ENCODE assay signal across 8 cellular contexts in the genomic region with DNA sequence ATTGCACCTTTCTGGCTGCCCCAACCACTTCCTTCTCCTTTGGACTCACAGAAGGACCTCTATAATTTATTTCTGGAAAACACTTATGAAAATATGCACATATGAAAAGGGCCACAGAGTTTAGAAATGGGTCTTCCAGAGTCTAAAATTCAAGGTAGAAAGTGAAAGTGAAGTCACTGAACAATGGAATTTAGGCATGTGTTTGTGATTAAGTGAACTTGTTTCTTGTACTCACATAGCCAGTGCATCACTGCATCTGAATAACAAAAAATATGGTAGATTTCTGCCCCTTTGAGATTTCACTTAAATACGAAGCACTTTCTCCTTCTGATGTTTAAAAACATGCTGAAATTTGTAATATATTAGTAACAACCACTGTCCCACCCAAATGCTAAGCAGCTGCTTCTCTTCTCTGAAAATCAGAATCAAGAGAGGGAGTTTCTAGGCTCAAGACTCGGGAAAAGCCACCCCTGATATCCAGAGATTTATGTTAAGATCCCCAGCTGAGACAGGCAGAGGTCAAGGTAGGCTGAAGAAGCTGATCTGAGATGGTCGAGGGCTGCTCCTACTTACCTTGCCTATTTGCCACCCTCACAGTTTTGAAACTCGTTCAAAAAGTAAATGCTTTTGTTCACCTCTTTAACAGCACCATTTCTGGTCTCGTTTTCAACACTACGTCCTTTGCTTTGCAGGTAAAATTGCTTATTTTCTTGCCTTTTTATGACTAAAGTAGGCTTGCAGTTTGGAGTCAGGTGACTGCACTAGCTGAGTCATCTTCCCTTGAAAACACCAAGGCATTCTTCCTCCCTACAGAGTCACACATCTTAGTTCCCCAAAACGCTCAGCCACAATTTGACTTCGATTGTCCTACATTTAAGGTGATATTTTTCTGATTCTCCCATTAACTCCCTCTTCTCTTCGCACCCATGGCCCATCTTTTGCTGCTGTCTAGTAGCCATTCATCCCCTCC. TPM values are rescaled to one million over a fixed set of nuclear protein-coding genes. Genes with fewer than 3 reads are reported as not detected.
DNase-seq lines count a peak whose midpoint lies in the region; ATAC-seq lines count a peak whose summit lies in the region.

A gene (minus strand): TSS at position 694 of the 970 bp plus-strand sequence. CDS start 17,338 bp downstream, outside the sequence.

- H3K14ac ChIP-seq in mesenchymal stem cell (ENCODE audit: low read length in 2 of 2) = no peak within 1 kb of the TSS

- H2AFZ ChIP-seq in mesenchymal stem cell (ENCODE audit: low read depth, low read length) = no peak within 1 kb of the TSS

- no peak within 1 kb of the TSS for H2BK5ac ChIP-seq in mesenchymal stem cell (ENCODE audit: low read depth, low read length, poor library complexity, severe bottlenecking)

- no peak within 1 kb of the TSS for H2BK120ac ChIP-seq in mesenchymal stem cell (ENCODE audit: low read depth, low read length)

- H3K27me3 ChIP-seq in mesenchymal stem cell (ENCODE audit: control insufficient read depth in 1 of 2, insufficient read depth in 1 of 2, low read length in 2 of 2) = no peaks in the 10 kb centered on the region

- peak within 1 kb of the TSS; percentile 83 for H3K9ac ChIP-seq in mesenchymal stem cell (ENCODE audit: low read length)

- peak; percentile 54 for ATAC-seq in HG03095 (IDR thresholded peaks at IDR 0.05; ENCODE audit: unreplicated experiment)
- no peak for ATAC-seq in GM19328 (IDR thresholded peaks at IDR 0.05; ENCODE audit: unreplicated experiment)
- ATAC-seq in HG02588 (IDR thresholded peaks at IDR 0.05; ENCODE audit: unreplicated experiment) = no peak

- H3K4me2 ChIP-seq in mesenchymal stem cell (ENCODE audit: low read length, poor library complexity, severe bottlenecking) = no peak within 1 kb of the TSS

- no peak within 1 kb of the TSS for H3K18ac ChIP-seq in mesenchymal stem cell (ENCODE audit: low read depth in 1 of 2, low read length in 2 of 2)

- no peaks in the 10 kb centered on the region for H3K79me1 ChIP-seq in mesenchymal stem cell (replicated peaks; ENCODE audit: low read length, poor library complexity, severe bottlenecking)

- H4K91ac ChIP-seq in mesenchymal stem cell (ENCODE audit: low read length) = no peak within 1 kb of the TSS

- H3K27ac ChIP-seq in mesenchymal stem cell (ENCODE audit: low read length, poor library complexity, severe bottlenecking) = no peak within 1 kb of the TSS

- no peak within 1 kb of the TSS for H2BK15ac ChIP-seq in mesenchymal stem cell (ENCODE audit: low read depth, poor library complexity, severe bottlenecking)

- H4K8ac ChIP-seq in mesenchymal stem cell (ENCODE audit: low read length) = no peak within 1 kb of the TSS

- H2AK5ac ChIP-seq in mesenchymal stem cell (ENCODE audit: low read length, severe bottlenecking) = no peak within 1 kb of the TSS

- H2BK12ac ChIP-seq in mesenchymal stem cell (ENCODE audit: low read length in 2 of 2) = no peak within 1 kb of the TSS

- H3K4ac ChIP-seq in mesenchymal stem cell (ENCODE audit: low read depth in 1 of 2, low read length in 2 of 2) = no peak within 1 kb of the TSS

- H3K4me3 ChIP-seq in GM08714 (ENCODE audit: low read length) (peak within 1 kb of the TSS; percentile 29; the same call in 1 of the 2 replicates), mesenchymal stem cell (ENCODE audit: insufficient read depth in 1 of 2, low read depth in 1 of 2, low read length in 2 of 2) (peak within 1 kb of the TSS in 1 of 2 experiments; percentile 67)

- H3K36me3 ChIP-seq in mesenchymal stem cell (ENCODE audit: control insufficient read depth in 1 of 2, insufficient read depth in 2 of 2, low read depth in 1 of 2, low read length in 2 of 2) = no peaks in the 10 kb centered on the region

- H3K23ac ChIP-seq in mesenchymal stem cell (ENCODE audit: low read length in 2 of 2) = no peak within 1 kb of the TSS

- H3K4me1 ChIP-seq in mesenchymal stem cell (ENCODE audit: control insufficient read depth, insufficient read depth, low read depth, low read length) = no peaks in the 10 kb centered on the region

- no peaks in the 10 kb centered on the region for H3K9me3 ChIP-seq in mesenchymal stem cell (ENCODE audit: control insufficient read depth, low read length)

- WGBS in mesenchymal stem cell = 40% methylated on average over 7 of the region's 9 CpGs

- DNase-seq in SKM-1 (lab: John Stamatoyannopoulos, UW; ENCODE audit: unreplicated experiment) (peak; percentile 78), mesenchymal stem cell (no peak), HuH-7 (ENCODE audit: low spot score) (no peak), NCI-H2081 (lab: John Stamatoyannopoulos, UW) (no peak)

RNA-seq across cellular contexts. Expression of the gene that starts here (rescaled TPM):
- not detected for polyA plus RNA-seq in mesenchymal stem cell (2013, experiment 1 of 2)
- polyA plus RNA-seq in mesenchymal stem cell (2013, experiment 2 of 2) = not detected
